8 cellular contexts compared by ENCODE assay signal in the genomic region with DNA sequence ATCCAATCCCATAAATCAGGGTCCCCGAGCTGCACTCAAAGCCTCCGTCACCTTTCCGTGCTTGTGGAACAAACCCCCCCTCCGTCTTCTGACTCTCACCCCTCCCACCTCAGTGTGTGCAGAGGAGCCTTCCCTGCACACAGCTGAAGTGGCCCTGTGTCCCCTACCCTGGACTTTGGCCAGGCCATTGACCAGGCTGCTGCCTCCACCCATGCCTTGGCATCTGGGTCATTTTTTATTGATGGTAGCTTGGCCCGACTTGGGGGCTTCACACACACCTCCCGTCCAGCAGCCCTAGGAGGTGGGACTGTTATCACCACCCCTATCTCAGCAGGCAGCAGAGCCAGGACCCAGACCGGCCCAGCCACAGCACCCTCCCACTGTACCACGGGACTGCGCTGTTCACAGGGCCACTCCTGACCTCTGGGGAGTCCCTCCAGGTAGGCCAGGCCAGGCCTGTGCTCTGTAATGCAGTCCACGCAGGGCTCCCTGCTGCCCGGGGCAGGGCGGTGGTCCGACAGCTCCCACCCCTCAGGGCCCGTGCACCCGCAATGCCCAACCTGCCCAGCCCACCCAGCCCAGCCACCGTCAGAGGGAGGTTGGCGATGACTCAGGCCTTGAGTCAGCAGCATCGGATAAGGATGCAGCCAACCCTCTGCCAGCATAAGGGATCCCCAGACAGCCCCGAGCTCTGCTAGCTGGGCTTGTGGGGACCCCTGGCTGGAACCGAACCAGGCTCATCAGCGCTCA. TPM values are rescaled to one million over a fixed set of nuclear protein-coding genes. Genes with fewer than 3 reads are reported as not detected.
DNase-seq lines count a peak whose midpoint lies in the region; ATAC-seq and TF ChIP-seq lines count a peak whose summit lies in the region.

No MANE protein-coding gene starts in this region.

- H3K27me3 Mint-ChIP-seq in CD8-positive, alpha-beta T cell (ENCODE audit: low read depth) = no peaks in the 10 kb centered on the region

- TF ChIP-seq CTCF in AG09309 (IDR thresholded peaks at IDR 0.05; ENCODE audit: control insufficient read depth, insufficient read depth, low read depth, low read length, missing control alignments) = no peak
- no peak for TF ChIP-seq CTCF in CD8-positive, alpha-beta T cell (IDR thresholded peaks at IDR 0.05)

- no peaks in the 10 kb centered on the region for H3K9me3 ChIP-seq in endocrine pancreas (ENCODE audit: control insufficient read depth, low read length)
- no peaks in the 10 kb centered on the region for H3K9me3 ChIP-seq in CD8-positive, alpha-beta T cell (ENCODE audit: low read length)
- no peaks in the 10 kb centered on the region for H3K9me3 ChIP-seq in effector memory CD4-positive, alpha-beta T cell (ENCODE audit: control insufficient read depth, low read length)

- H3K9me3 Mint-ChIP-seq in CD8-positive, alpha-beta T cell = no peaks in the 10 kb centered on the region

- CTCF ChIA-PET in CD8-positive, alpha-beta T cell (lab: Charles Lee) = interaction anchor here (1.0 to 1.4 kb wide), 3 partner anchors 26 to 603 kb away, joined by 4 read pairs; no protein-coding TSS in a partner anchor

- no peak overlapping the region for H3K4me3 Mint-ChIP-seq in CD8-positive, alpha-beta T cell

- no peaks in the 10 kb centered on the region for H3K4me1 ChIP-seq in endocrine pancreas (ENCODE audit: control insufficient read depth, insufficient read depth, low read length)
- H3K4me1 ChIP-seq in CD8-positive, alpha-beta T cell (ENCODE audit: insufficient read depth, low read length) = peaks cover 23% of the 10 kb centered on the region
- peaks cover 27% of the 10 kb centered on the region for H3K4me1 ChIP-seq in effector memory CD4-positive, alpha-beta T cell (ENCODE audit: control insufficient read depth, insufficient read depth, low read length, poor library complexity, severe bottlenecking)

- no peaks in the 10 kb centered on the region for H3K36me3 ChIP-seq in endocrine pancreas (ENCODE audit: control insufficient read depth, insufficient read depth, low read length)
- H3K36me3 ChIP-seq in CD8-positive, alpha-beta T cell (ENCODE audit: insufficient read depth, low read length) = no peaks in the 10 kb centered on the region
- H3K36me3 ChIP-seq in effector memory CD4-positive, alpha-beta T cell (ENCODE audit: control insufficient read depth, insufficient read depth, low read length) = no peaks in the 10 kb centered on the region

- no peak for ATAC-seq in CD8-positive, alpha-beta T cell
- ATAC-seq in HG03175 (IDR thresholded peaks at IDR 0.05; ENCODE audit: unreplicated experiment) = no peak

- H3K9ac ChIP-seq in endocrine pancreas (ENCODE audit: control insufficient read depth, insufficient read depth, low read length) = peak overlapping the region; percentile 54

- H3K4me1 Mint-ChIP-seq in CD8-positive, alpha-beta T cell (ENCODE audit: low read depth) = peaks cover 18% of the 10 kb centered on the region

- H3K4me3 ChIP-seq in AG09309 (ENCODE audit: control insufficient read depth, low read depth, low read length) = no peak overlapping the region
- H3K4me3 ChIP-seq in endocrine pancreas (ENCODE audit: control insufficient read depth, insufficient read depth, low read length) = no peak overlapping the region
- no peak overlapping the region for H3K4me3 ChIP-seq in CD8-positive, alpha-beta T cell (ENCODE audit: low read depth, low read length)
- H3K4me3 ChIP-seq in effector memory CD4-positive, alpha-beta T cell (ENCODE audit: insufficient read depth, low read depth, low read length, poor library complexity, severe bottlenecking) = no peak overlapping the region

- POLR2A ChIA-PET in CD8-positive, alpha-beta T cell (lab: Charles Lee) = interaction anchor here (0.6 kb wide), 1 partner anchor 8 kb away, joined by 3 read pairs; no protein-coding TSS in a partner anchor

- peak; percentile 34 for DNase-seq in AG09309 (ENCODE audit: low read depth)
- peak; percentile 95 for DNase-seq in NCI-H226
- peak; percentile 75 for DNase-seq in myocyte (ENCODE audit: low read depth)
- DNase-seq in CD8-positive, alpha-beta T cell = no peak
- DNase-seq in effector memory CD4-positive, alpha-beta T cell = no peak
- no peak for DNase-seq in RPMI8226

- no peaks in the 10 kb centered on the region for H3K36me3 Mint-ChIP-seq in CD8-positive, alpha-beta T cell

- no peaks in the 10 kb centered on the region for H3K27me3 ChIP-seq in endocrine pancreas (ENCODE audit: control insufficient read depth, insufficient read depth, low read length)
- no peaks in the 10 kb centered on the region for H3K27me3 ChIP-seq in CD8-positive, alpha-beta T cell (ENCODE audit: insufficient read depth, low read length)
- H3K27me3 ChIP-seq in effector memory CD4-positive, alpha-beta T cell (replicated peaks; ENCODE audit: control insufficient read depth, insufficient read depth, low read length, poor library complexity, severe bottlenecking) = no peaks in the 10 kb centered on the region

- intact Hi-C loops in CD8-positive, alpha-beta T cell (cut with DNase I, micrococcal nuclease) = no loop called here

- H3K27ac ChIP-seq in CD8-positive, alpha-beta T cell (ENCODE audit: low read depth, low read length) = no peak overlapping the region
- H3K27ac ChIP-seq in effector memory CD4-positive, alpha-beta T cell (ENCODE audit: insufficient read depth, low read length, poor library complexity, severe bottlenecking) = no peak overlapping the region

- no peak overlapping the region for H3K27ac Mint-ChIP-seq in CD8-positive, alpha-beta T cell

RNA-seq across cellular contexts. Expression of gene INF2, which starts 9.2 kb away (rescaled TPM):
- 87.3 and 113 TPM in 2 replicates for total RNA-seq in myocyte
- 122 TPM for polyA plus RNA-seq in myocyte (2012)
- total RNA-seq in CD8-positive, alpha-beta T cell = 10 to 100 TPM; 42.2 to 49.1 TPM

RNA-seq across cellular contexts. Expression of gene ADSS1, which starts 43.8 kb away (rescaled TPM):
- total RNA-seq in myocyte = 11.2 and 20.2 TPM in 2 replicates
- 11.3 TPM for polyA plus RNA-seq in myocyte (2012)
- 1 to 10 TPM; 2.4 to 3.5 TPM for total RNA-seq in CD8-positive, alpha-beta T cell

Comparison
In these comparisons a context has a peak if more than half of its experiments do, and no peak if none do; other contexts are left out.
1. DNase-seq: peak in AG09309 (single experiment), NCI-H226 (single experiment) and myocyte (single experiment); none in CD8-positive, alpha-beta T cell (0 of 7), effector memory CD4-positive, alpha-beta T cell (0 of 3) and RPMI8226 (single experiment).